ENCODE assay signal across 10 cellular contexts in the genomic region with DNA sequence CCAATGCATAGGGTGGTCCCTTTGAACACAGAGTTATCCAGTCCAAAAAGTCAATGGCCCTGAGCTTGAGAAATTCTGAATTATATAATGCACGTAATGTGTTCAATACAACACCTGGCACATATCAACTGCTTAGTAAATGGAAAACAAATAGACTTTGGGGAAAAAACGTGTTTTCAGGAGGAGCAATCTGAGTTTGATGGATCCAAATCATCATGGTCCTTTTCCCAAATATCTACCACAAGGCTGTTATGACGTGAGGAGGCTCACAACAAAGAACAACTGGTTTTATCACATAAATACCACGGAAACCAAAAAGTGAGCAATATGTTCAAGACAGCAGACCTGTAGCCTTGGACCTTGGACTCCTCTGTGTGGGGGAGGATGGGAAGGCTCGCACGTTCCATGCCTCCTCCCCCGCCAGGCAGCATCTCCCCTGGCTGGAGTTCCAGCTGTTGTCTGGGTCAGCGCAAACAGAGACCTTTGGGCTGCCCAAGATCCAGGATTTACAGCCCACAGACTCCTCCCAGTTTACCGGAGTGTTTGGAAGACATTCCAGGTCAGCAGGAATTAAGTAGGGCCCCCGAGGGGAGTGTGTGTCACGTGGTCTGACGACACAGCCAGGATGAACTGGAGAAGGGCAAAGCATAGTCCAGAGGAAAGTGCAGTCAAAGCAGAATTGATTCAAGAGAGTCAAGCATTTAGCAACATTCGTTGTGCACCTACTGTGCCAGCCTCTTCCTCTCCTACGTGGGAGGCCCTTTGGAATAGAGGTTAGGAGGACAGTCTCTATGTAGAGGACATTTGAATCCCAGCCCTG. TPM values are rescaled to one million over a fixed set of nuclear protein-coding genes. Genes with fewer than 3 reads are reported as not detected.
DNase-seq lines count a peak whose midpoint lies in the region; ATAC-seq and TF ChIP-seq lines count a peak whose summit lies in the region.
"Had no signal": no experiment of that assay in that cellular context is flagged by ENCODE, and none has a peak within 500 bp of the region (broad histone marks: within the 10 kb centered on the region; RNA-seq: fewer than 3 reads in every experiment).

No MANE protein-coding gene starts in this region.

- peaks cover 13% of the 10 kb centered on the region for H3K4me1 Mint-ChIP-seq in osteocyte (ENCODE audit: unreplicated experiment)

- CTCF ChIA-PET in Panc1 (lab: Charles Lee), result interaction anchor here (1.0 kb wide), 1 partner anchor 10 kb away, joined by 3 read pairs; no protein-coding TSS in a partner anchor

- DNase-seq in GM13976 (ENCODE audit: low spot score) (peak; percentile 6), Panc1 (ENCODE audit: low read depth, low spot score) (no peak), fibroblast of pulmonary artery (ENCODE audit: low read depth) (peak; percentile 82), osteocyte (ENCODE audit: extremely low spot score, unreplicated experiment) (no peak), midbrain (lab: John Stamatoyannopoulos, UW) (no peak), COR-L47 (lab: John Stamatoyannopoulos, UW) (no peak), GM03348 (ENCODE audit: low spot score) (no peak), C1 segment of cervical spinal cord (lab: John Stamatoyannopoulos, UW) (no peak)
- DNase-seq: GOT3, NCI-H1105 treated with DMSO at 0.1 percent for 48 hours had no signal

- POLR2A ChIA-PET in Panc1 (lab: Charles Lee), result interaction anchor here (0.5 kb wide), 1 partner anchor 185 kb away, joined by 4 read pairs; no protein-coding TSS in a partner anchor

- peak; percentile 51 for ATAC-seq in Panc1

- H3K27ac Mint-ChIP-seq in osteocyte (ENCODE audit: unreplicated experiment), result no peak overlapping the region

- no peaks in the 10 kb centered on the region for H3K9me3 ChIP-seq in Panc1 (ENCODE audit: control insufficient read depth, insufficient read depth, low read depth, low read length)

- no peaks in the 10 kb centered on the region for H3K27me3 ChIP-seq in Panc1 (ENCODE audit: control insufficient read depth, insufficient read depth, low read length)

- no peak overlapping the region for H3K4me3 ChIP-seq in Panc1 (ENCODE audit: low read depth in 2 of 2, low read length in 2 of 2)
- peak overlapping the region; percentile 26 for H3K4me3 ChIP-seq in fibroblast of pulmonary artery (replicated peaks; ENCODE audit: low read depth, low read length)

- H3K27me3 Mint-ChIP-seq in osteocyte (ENCODE audit: unreplicated experiment), result no peaks in the 10 kb centered on the region

- no peaks in the 10 kb centered on the region for H3K36me3 Mint-ChIP-seq in osteocyte (ENCODE audit: unreplicated experiment)

- no TSS peak for BruUV-seq in Panc1 (replicated peaks; lab: Mats Ljungman, UMichigan)

- intact Hi-C loops in Panc1 (cut with micrococcal nuclease; ENCODE audit: unreplicated experiment), result no loop called here

- H3K27ac ChIP-seq in Panc1 (ENCODE audit: low read length), result no peak overlapping the region

- H3K9me3 Mint-ChIP-seq in osteocyte (ENCODE audit: unreplicated experiment), result no peaks in the 10 kb centered on the region

- no peaks in the 10 kb centered on the region for H3K36me3 ChIP-seq in Panc1 (ENCODE audit: control insufficient read depth, insufficient read depth, low read length)

- TF ChIP-seq CTCF in GM13976 (IDR thresholded peaks at IDR 0.05; ENCODE audit: borderline replicate concordance, control extremely low read depth, extremely low read depth, insufficient read depth, missing control alignments) (no peak), Panc1 (IDR thresholded peaks at IDR 0.05) (no peak), fibroblast of pulmonary artery (IDR thresholded peaks at IDR 0.05; ENCODE audit: low read length, missing control alignments) (no peak), osteocyte (IDR thresholded peaks at IDR 0.05) (no peak)

- in situ Hi-C loops in GM13976 (cut with MboI; ENCODE audit: low sequenced_read_pairs, unreplicated experiment), result no loop called here
- in situ Hi-C loops in Panc1 (cut with HindIII; ENCODE audit: low pct_unique_long_range_greater_than_20kb, low sequenced_read_pairs), result no loop called here

- no peaks in the 10 kb centered on the region for H3K4me1 ChIP-seq in Panc1 (ENCODE audit: control insufficient read depth, insufficient read depth, low read length)

- H3K4me3 Mint-ChIP-seq in osteocyte (ENCODE audit: unreplicated experiment), result peak overlapping the region; percentile 27

RNA-seq across cellular contexts. Expression of gene MED18, which starts 32.2 kb away (rescaled TPM):
- total RNA-seq in Panc1 (2021; ENCODE audit: unreplicated experiment) (21.7 TPM), osteocyte (13.8 and 16.5 TPM in 2 replicates)
- polyA plus RNA-seq in Panc1 (2012; ENCODE audit: insufficient read length), result 27.9 TPM

RNA-seq across cellular contexts. Expression of gene SESN2, which starts 37.3 kb away (rescaled TPM):
- 19.7 TPM for total RNA-seq in Panc1 (2021; ENCODE audit: unreplicated experiment)
- 20.8 TPM for polyA plus RNA-seq in Panc1 (2012; ENCODE audit: insufficient read length)
- total RNA-seq in osteocyte, result 31.8 and 32.1 TPM in 2 replicates

Comparison
In these comparisons a context has a peak if more than half of its experiments do, and no peak if none do; other contexts are left out.
1. DNase-seq: peak in GM13976 (single experiment) and fibroblast of pulmonary artery (single experiment); none in Panc1 (single experiment), osteocyte (single experiment), midbrain (single experiment), COR-L47 (single experiment), GM03348 (single experiment) and C1 segment of cervical spinal cord (0 of 14).